ENCODE assay signal across 25 cellular contexts in genomic region chr9:21607576-21607975, GRCh38.
DNase-seq lines count a peak whose midpoint lies in the region; ATAC-seq and TF ChIP-seq lines count a peak whose summit lies in the region.
"Had no signal": no experiment of that assay in that cellular context is flagged by ENCODE, and none has a peak within 500 bp of the region (broad histone marks: within the 10 kb centered on the region; RNA-seq: fewer than 3 reads in every experiment).

No MANE protein-coding gene starts in this region.

- H3K27ac ChIP-seq in GM23248 = peak overlapping the region; percentile 60
- H3K27ac ChIP-seq in trophoblast cell (ENCODE audit: low read depth, low read length) = no peak overlapping the region
- H3K27ac ChIP-seq in caudate nucleus (ENCODE audit: low read depth, low read length) = no peak overlapping the region
- H3K27ac ChIP-seq: Peyer's patch, SJSA1 had no signal

- H3K27me3 Mint-ChIP-seq in Caco-2 (ENCODE audit: insufficient read depth, unreplicated experiment) = no peaks in the 10 kb centered on the region
- H3K27me3 Mint-ChIP-seq: CD4-positive, CD25-positive, alpha-beta regulatory T cell had no signal

- H3K79me2 ChIP-seq in GM23248 (ENCODE audit: insufficient read depth) (no peaks in the 10 kb centered on the region), trophoblast cell (ENCODE audit: control insufficient read depth, insufficient read depth, low read length, poor library complexity) (no peaks in the 10 kb centered on the region)

- in situ Hi-C loops in GM23248 (cut with MboI) = no loop called here

- CTCF ChIA-PET in Caco-2 (lab: Charles Lee) = no interaction called here

- no peaks in the 10 kb centered on the region for H3K9me3 Mint-ChIP-seq in Caco-2 (ENCODE audit: unreplicated experiment)
- H3K9me3 Mint-ChIP-seq: CD4-positive, CD25-positive, alpha-beta regulatory T cell; T-helper 1 cell treated with Interleukin-12 subunit alpha and Interleukin-12 subunit beta and Interleukin-4 antibody, amounts not matched to agents 30 μg/mL and 1 μg/mL, for 36 hours had no signal

- intact Hi-C loops in Caco-2 (cut with micrococcal nuclease; ENCODE audit: unreplicated experiment) = no loop called here

- H3K4me1 ChIP-seq in GM23248 (ENCODE audit: insufficient read depth) (peaks cover 66% of the 10 kb centered on the region), trophoblast cell (ENCODE audit: control insufficient read depth in 1 of 2, insufficient read depth in 2 of 2, low read length in 2 of 2) (no peaks in the 10 kb centered on the region), Caco-2 (no peaks in the 10 kb centered on the region)
- H3K4me1 ChIP-seq: HAP-1, Peyer's patch had no signal

- H3K27ac Mint-ChIP-seq in Caco-2 (ENCODE audit: unreplicated experiment) = no peak overlapping the region
- H3K27ac Mint-ChIP-seq: CD4-positive, CD25-positive, alpha-beta regulatory T cell; T-helper 1 cell treated with Interleukin-12 subunit alpha and Interleukin-12 subunit beta and Interleukin-4 antibody, amounts not matched to agents 30 μg/mL and 1 μg/mL, for 36 hours had no signal

- no peak for TF ChIP-seq CTCF in Caco-2 (IDR thresholded peaks at IDR 0.05; ENCODE audit: insufficient read depth in 1 of 2, low read depth in 1 of 2, low read length in 1 of 2, severe bottlenecking in 1 of 2, unreplicated experiment in 1 of 2)

- H3K4ac ChIP-seq in trophoblast cell (ENCODE audit: low read depth, low read length) = no peak overlapping the region

- 14 to 27% methylated on average over 2 of the region's 2 CpGs for WGBS in GM23248 (ENCODE audit: low coverage in 1 of 2, low lambda C conversion rate in 2 of 2, missing lambda C conversion rate in 2 of 2), 2 experiments
- no CpG with 5 or more reads among the region's 2 CpGs for WGBS in trophoblast cell (ENCODE audit: extremely low coverage, insufficient coverage, insufficient read length)

- no peak overlapping the region for H2BK12ac ChIP-seq in trophoblast cell (ENCODE audit: low read length)

- no peaks in the 10 kb centered on the region for H3K27me3 ChIP-seq in GM23248 (replicated peaks; ENCODE audit: insufficient read depth)
- no peaks in the 10 kb centered on the region for H3K27me3 ChIP-seq in MG63
- no peaks in the 10 kb centered on the region for H3K27me3 ChIP-seq in trophoblast cell (ENCODE audit: insufficient read depth, low read length)
- no peaks in the 10 kb centered on the region for H3K27me3 ChIP-seq in Caco-2 (replicated peaks; ENCODE audit: control insufficient read depth, insufficient read depth, low read length)
- H3K27me3 ChIP-seq: Peyer's patch, SJSA1 had no signal

- no peaks in the 10 kb centered on the region for H4K20me1 ChIP-seq in GM23248 (ENCODE audit: insufficient read depth)

- H4K91ac ChIP-seq in trophoblast cell (ENCODE audit: low read depth, low read length) = no peak overlapping the region

- H4K8ac ChIP-seq in trophoblast cell (ENCODE audit: low read depth, low read length) = no peak overlapping the region

- H2BK5ac ChIP-seq in trophoblast cell (ENCODE audit: low read depth, low read length, poor library complexity) = no peak overlapping the region

- no peak overlapping the region for H4K12ac ChIP-seq in trophoblast cell (ENCODE audit: low read depth, low read length)

- DNase-seq in GM23248 = peak; percentile 67
- DNase-seq in MG63 = peak; percentile 63
- peak; percentile 41 for DNase-seq in astrocyte of the hippocampus (ENCODE audit: low read depth, low spot score)
- no peak for DNase-seq in trophoblast cell
- no peak for DNase-seq in Caco-2
- DNase-seq in caudate nucleus (lab: John Stamatoyannopoulos, UW) = no peak
- DNase-seq in NCI-H1105 (lab: John Stamatoyannopoulos, UW) = no peak
- DNase-seq: CD4-positive, CD25-positive, alpha-beta regulatory T cell; DMS 273 treated with DMSO at 0.1 percent for 48 hours; DND-41; KBM-7; NCI-H1092 treated with DMSO at 0.1 percent for 48 hours; NCI-H146; NCI-H2029; NCI-H226; NCI-H510A treated with DMSO at 0.1 percent for 48 hours; NCI-H748 treated with DMSO at 0.1 percent for 48 hours; NK-92 treated with Interleukin-12 subunit alpha and Interleukin-12 subunit beta, amount 100 ng/mL, for 24 hours; Peyer's patch had no signal

- peaks cover 10% of the 10 kb centered on the region for H3K4me1 Mint-ChIP-seq in Caco-2 (ENCODE audit: low read depth, unreplicated experiment)

- H2AFZ ChIP-seq in GM23248 (peak overlapping the region; percentile 56), trophoblast cell (ENCODE audit: insufficient read depth, low read length, poor library complexity) (no peak overlapping the region)

- H3K4me2 ChIP-seq in GM23248 (ENCODE audit: unreplicated experiment) (no peak overlapping the region), trophoblast cell (ENCODE audit: low read length) (no peak overlapping the region)

- no peaks in the 10 kb centered on the region for H3K36me3 Mint-ChIP-seq in Caco-2 (ENCODE audit: insufficient read depth, unreplicated experiment)
- H3K36me3 Mint-ChIP-seq: CD4-positive, CD25-positive, alpha-beta regulatory T cell had no signal

- no peak overlapping the region for H3K9ac ChIP-seq in GM23248
- H3K9ac ChIP-seq in trophoblast cell (ENCODE audit: low read length) = no peak overlapping the region

- no peak overlapping the region for H3K18ac ChIP-seq in trophoblast cell (ENCODE audit: low read length)

- H2BK120ac ChIP-seq in trophoblast cell (ENCODE audit: insufficient read depth, low read length, poor library complexity) = no peak overlapping the region

- H3K79me1 ChIP-seq in trophoblast cell (ENCODE audit: low read length) = no peaks in the 10 kb centered on the region

- H3K9me2 ChIP-seq in GM23248 (ENCODE audit: insufficient read depth) = no peaks in the 10 kb centered on the region; the same call in 1 of the 2 replicates

- H3K9me3 ChIP-seq in GM23248 (ENCODE audit: low read depth) = no peaks in the 10 kb centered on the region
- no peaks in the 10 kb centered on the region for H3K9me3 ChIP-seq in MG63
- H3K9me3 ChIP-seq in trophoblast cell (ENCODE audit: insufficient read depth, low read depth, low read length) = no peaks in the 10 kb centered on the region
- no peaks in the 10 kb centered on the region for H3K9me3 ChIP-seq in Caco-2
- H3K9me3 ChIP-seq: HAP-1, Peyer's patch, SJSA1 had no signal

- H3K4me3 ChIP-seq in GM23248 = no peak overlapping the region
- H3K4me3 ChIP-seq in MG63 = no peak overlapping the region
- H3K4me3 ChIP-seq in trophoblast cell (ENCODE audit: low read depth, low read length) = no peak overlapping the region
- H3K4me3 ChIP-seq in Caco-2 (ENCODE audit: low read depth, low read length) = no peak overlapping the region
- H3K4me3 ChIP-seq: HAP-1, Peyer's patch, SJSA1 had no signal

- no peaks in the 10 kb centered on the region for H3K36me3 ChIP-seq in GM23248 (ENCODE audit: low read depth)
- H3K36me3 ChIP-seq in MG63 = no peaks in the 10 kb centered on the region
- H3K36me3 ChIP-seq in trophoblast cell (ENCODE audit: control insufficient read depth in 1 of 2, insufficient read depth in 2 of 2, low read length in 2 of 2) = no peaks in the 10 kb centered on the region
- H3K36me3 ChIP-seq in Caco-2 (ENCODE audit: control insufficient read depth, insufficient read depth, low read length) = no peaks in the 10 kb centered on the region
- H3K36me3 ChIP-seq: HAP-1, Peyer's patch, SJSA1 had no signal

- BruUV-seq in Caco-2 (replicated peaks; lab: Mats Ljungman, UMichigan) = no TSS peak

- ATAC-seq in GM18498 (IDR thresholded peaks at IDR 0.05; ENCODE audit: unreplicated experiment) = no peak
- ATAC-seq: HepG2, Right ventricle myocardium inferior had no signal

- H3K23ac ChIP-seq in trophoblast cell (ENCODE audit: low read length) = peak overlapping the region; percentile 2

- no peak overlapping the region for H2AK5ac ChIP-seq in trophoblast cell (ENCODE audit: low read length)

- peaks cover 62% of the 10 kb centered on the region for H3F3A ChIP-seq in GM23248 (ENCODE audit: insufficient read depth)

- POLR2A ChIA-PET in Caco-2 (lab: Charles Lee) = no interaction called here

- no peak overlapping the region for H3K4me3 Mint-ChIP-seq in Caco-2 (ENCODE audit: unreplicated experiment)
- H3K4me3 Mint-ChIP-seq: CD4-positive, CD25-positive, alpha-beta regulatory T cell; T-helper 1 cell treated with Interleukin-12 subunit alpha and Interleukin-12 subunit beta and Interleukin-4 antibody, amounts not matched to agents 30 μg/mL and 1 μg/mL, for 36 hours had no signal

- no peak overlapping the region for H3K14ac ChIP-seq in trophoblast cell (ENCODE audit: low read length)

Comparison
In these comparisons a context has a peak if more than half of its experiments do, and no peak if none do; other contexts are left out.
1. DNase-seq: peak in GM23248 (single experiment), MG63 (single experiment) and astrocyte of the hippocampus (single experiment); none in trophoblast cell (0 of 2), Caco-2 (0 of 2), caudate nucleus (0 of 61) and NCI-H1105 (single experiment).